ENCODE assay signal across 8 cellular contexts in the genomic region with DNA sequence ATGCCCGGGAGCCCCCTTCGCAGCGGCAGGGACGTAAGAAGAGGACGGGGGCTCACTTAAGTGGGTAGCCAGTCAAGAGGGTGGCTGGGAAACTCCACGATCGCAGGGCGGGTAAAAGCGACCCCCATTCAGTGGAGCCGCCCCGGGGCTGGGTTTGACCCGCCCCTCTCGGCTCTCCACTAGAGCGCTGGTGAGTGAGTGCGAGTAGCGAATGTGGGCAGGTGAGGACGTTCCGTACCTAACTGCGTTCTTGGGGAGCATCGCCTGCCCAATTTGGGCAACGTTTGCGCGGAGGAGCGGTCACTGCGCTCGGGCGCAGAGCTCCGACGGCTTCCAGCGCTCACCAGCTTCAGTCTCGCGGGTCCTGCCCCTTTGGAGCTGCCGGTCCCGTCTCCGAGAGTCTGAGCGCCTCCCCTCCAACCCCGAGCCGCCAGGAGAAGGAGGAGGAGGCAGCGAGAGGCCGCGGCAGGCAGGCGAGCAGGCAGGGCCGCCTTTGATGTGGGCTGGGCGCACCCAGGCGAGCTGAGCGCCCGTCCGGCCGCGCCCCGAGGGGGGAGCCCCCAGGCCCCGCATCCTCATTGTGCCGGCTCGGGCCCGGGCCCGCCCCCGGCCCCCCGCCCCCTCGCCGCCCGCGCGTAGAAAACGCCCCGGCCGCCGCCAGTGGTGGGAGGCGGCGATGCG. TPM values are rescaled to one million over a fixed set of nuclear protein-coding genes. Genes with fewer than 3 reads are reported as not detected.
A peak's percentile ranks its signal among the peaks of the same experiment; 100 is the strongest.
DNase-seq lines count a peak whose midpoint lies in the region; ATAC-seq and TF ChIP-seq lines count a peak whose summit lies in the region.

A gene with protein sequence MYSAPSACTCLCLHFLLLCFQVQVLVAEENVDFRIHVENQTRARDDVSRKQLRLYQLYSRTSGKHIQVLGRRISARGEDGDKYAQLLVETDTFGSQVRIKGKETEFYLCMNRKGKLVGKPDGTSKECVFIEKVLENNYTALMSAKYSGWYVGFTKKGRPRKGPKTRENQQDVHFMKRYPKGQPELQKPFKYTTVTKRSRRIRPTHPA (plus strand): TSS at position 666 of the 681 bp plus-strand sequence. CDS start 553 bp downstream, outside the sequence.

- H3K9me3 ChIP-seq in ES-I3 (ENCODE audit: control insufficient read depth, insufficient read depth, low read length) (no peaks in the 10 kb centered on the region), H9 (ENCODE audit: control insufficient read depth, low read depth, low read length) (no peaks in the 10 kb centered on the region), gastroesophageal sphincter (no peaks in the 10 kb centered on the region), osteoblast (ENCODE audit: low read depth, low read length) (no peaks in the 10 kb centered on the region)

- H2BK120ac ChIP-seq in H9 (ENCODE audit: low read depth, low read length, poor library complexity, severe bottlenecking): no peak within 1 kb of the TSS

- H3K23me2 ChIP-seq in H9 (ENCODE audit: insufficient read length, low read depth, low read length, poor library complexity, severe bottlenecking): peaks cover 16% of the 10 kb centered on the region

- H3K18ac ChIP-seq in H9 (ENCODE audit: insufficient read length, low read depth, low read length): no peak within 1 kb of the TSS

- H3K27me3 ChIP-seq in H9 (ENCODE audit: insufficient read depth, low read length): peaks cover 13% of the 10 kb centered on the region; the same call in 1 of the 2 replicates
- peaks cover 19% of the 10 kb centered on the region for H3K27me3 ChIP-seq in gastroesophageal sphincter
- no peaks in the 10 kb centered on the region for H3K27me3 ChIP-seq in osteoblast (ENCODE audit: insufficient read depth, low read length)

- no peak within 1 kb of the TSS for H2BK12ac ChIP-seq in H9 (ENCODE audit: insufficient read length, low read depth, low read length)

- H2BK5ac ChIP-seq in H9 (ENCODE audit: insufficient read length, low read length): no peak within 1 kb of the TSS

- H4K8ac ChIP-seq in H9 (replicated peaks; ENCODE audit: insufficient read length, low read depth, low read length): no peak within 1 kb of the TSS

- H3K56ac ChIP-seq in H9 (ENCODE audit: insufficient read length, low read depth, low read length): no peak within 1 kb of the TSS

- 0 out of 2 replicates have a peak, but pooled peaks cover 3% of the 10 kb centered on the region for H3K36me3 ChIP-seq in ES-I3 (ENCODE audit: insufficient read depth, low read length)
- peaks cover 0 to 6% of the 10 kb centered on the region in 2 donors for H3K36me3 ChIP-seq in gastroesophageal sphincter
- peaks cover 2% of the 10 kb centered on the region for H3K36me3 ChIP-seq in osteoblast (ENCODE audit: insufficient read depth, low read length)

- peak within 1 kb of the TSS; percentile 2 to 53 for H3K4me3 ChIP-seq in gastroesophageal sphincter
- peak within 1 kb of the TSS; percentile 63 for H3K4me3 ChIP-seq in osteoblast (ENCODE audit: insufficient read depth, low read length)

- no peak for TF ChIP-seq EP300 in gastroesophageal sphincter (IDR thresholded peaks at IDR 0.05)

- H3K23ac ChIP-seq in H9 (ENCODE audit: insufficient read length, low read depth, low read length): no peak within 1 kb of the TSS

- no peak within 1 kb of the TSS for H2BK15ac ChIP-seq in H9 (ENCODE audit: low read depth, low read length)

- H2AK5ac ChIP-seq in H9 (ENCODE audit: insufficient read length, low read length): no peak within 1 kb of the TSS

- H3K4me1 ChIP-seq in ES-I3 (ENCODE audit: insufficient read depth, low read length) (peaks cover 28% of the 10 kb centered on the region), H9 (ENCODE audit: insufficient read depth, low read length) (no peaks in the 10 kb centered on the region; the same call in 1 of the 2 replicates), gastroesophageal sphincter (peaks cover 0 to 33% (median 29%) of the 10 kb centered on the region in 3 donors), osteoblast (ENCODE audit: insufficient read depth, low read length) (peaks cover 17% of the 10 kb centered on the region)

- WGBS in H9 (ENCODE audit: extremely low coverage, insufficient read length, low lambda C conversion rate): no CpG with 5 or more reads among the region's 70 CpGs
- WGBS in gastroesophageal sphincter (ENCODE audit: low coverage in 1 of 2), 2 donors: 0% methylated on average over 4 to 8 of the region's 70 CpGs

- H3K36me3 Mint-ChIP-seq in H9 (ENCODE audit: insufficient read depth in 1 of 3, low read depth in 3 of 3): peaks cover 0 to 2% (median 0%) of the 10 kb centered on the region in 3 experiments; a peak in 2 of 7 replicates
- peaks cover 11% of the 10 kb centered on the region for H3K36me3 Mint-ChIP-seq in activated T-helper 17 cell treated with anti-CD3 and anti-CD28 coated beads, Interleukin-2, amount 50 U/mL, for 72 hours (ENCODE audit: low read depth)

- H3K14ac ChIP-seq in H9 (ENCODE audit: insufficient read depth, low read length): peak within 1 kb of the TSS; percentile 76

- H3T11ph ChIP-seq in H9 (ENCODE audit: low read length): no peak within 1 kb of the TSS

- H3K27ac Mint-ChIP-seq in H9: peak within 1 kb of the TSS in 1 of 3 experiments; percentile 74; a peak in 1 of 7 replicates
- H3K27ac Mint-ChIP-seq in activated T-helper 17 cell treated with anti-CD3 and anti-CD28 coated beads, Interleukin-2, amount 50 U/mL, for 72 hours: no peak within 1 kb of the TSS

- no peaks in the 10 kb centered on the region for H3K79me2 ChIP-seq in H9 (ENCODE audit: insufficient read depth, low read length)
- H3K79me2 ChIP-seq in osteoblast (ENCODE audit: insufficient read depth, low read length): no peaks in the 10 kb centered on the region

- H3K27me3 Mint-ChIP-seq in H9 (ENCODE audit: low read depth): peaks cover 52% of the 10 kb centered on the region
- peaks cover 4% of the 10 kb centered on the region for H3K27me3 Mint-ChIP-seq in activated T-helper 17 cell treated with anti-CD3 and anti-CD28 coated beads, Interleukin-2, amount 50 U/mL, for 72 hours

- H3K9me3 Mint-ChIP-seq in H9: no peaks in the 10 kb centered on the region; a peak in 1 of 5 replicates
- no peaks in the 10 kb centered on the region for H3K9me3 Mint-ChIP-seq in activated T-helper 17 cell treated with anti-CD3 and anti-CD28 coated beads, Interleukin-2, amount 50 U/mL, for 72 hours

- H2AFZ ChIP-seq in H9 (ENCODE audit: low read length): no peak within 1 kb of the TSS
- no peak within 1 kb of the TSS for H2AFZ ChIP-seq in osteoblast (ENCODE audit: low read length)

- H3K4me2 ChIP-seq in H9 (ENCODE audit: insufficient read depth, insufficient read length, low read length) (peak within 1 kb of the TSS; percentile 98), osteoblast (ENCODE audit: insufficient read depth, low read length) (peak within 1 kb of the TSS; percentile 77)

- no peak within 1 kb of the TSS for H3K4ac ChIP-seq in H9 (ENCODE audit: low read depth, low read length)

- H2BK20ac ChIP-seq in H9 (ENCODE audit: low read depth, low read length, poor library complexity, severe bottlenecking): no peak within 1 kb of the TSS

- H4K5ac ChIP-seq in H9 (ENCODE audit: insufficient read length, low read depth, low read length): no peak within 1 kb of the TSS

- peak; percentile 45 for ATAC-seq in activated T-helper 17 cell treated with anti-CD3 and anti-CD28 coated beads, Interleukin-2, amount 50 U/mL, for 72 hours (replicated peaks)
- ATAC-seq in gastroesophageal sphincter: peak; percentile 40
- no peak for ATAC-seq in GM19324 (IDR thresholded peaks at IDR 0.05; ENCODE audit: low FRiP score, unreplicated experiment)

- H4K91ac ChIP-seq in H9 (ENCODE audit: insufficient read length, low read depth, low read length): no peak within 1 kb of the TSS

- DNase-seq in H9 (peak; percentile 86), NCI-H2227 (lab: John Stamatoyannopoulos, UW; ENCODE audit: unreplicated experiment) (peak; percentile 76), osteoblast (ENCODE audit: insufficient read length, low spot score, missing footprints) (peak; percentile 89), cerebellum (ENCODE audit: low spot score) (no peak)

- peak; percentile 38; the same call in 1 of the 3 replicates for TF ChIP-seq CTCF in H9 (conservative IDR thresholded peaks at IDR 0.05)
- TF ChIP-seq CTCF in gastroesophageal sphincter (IDR thresholded peaks at IDR 0.05): peak in 1 of 4 experiments; percentile 6
- no peak for TF ChIP-seq CTCF in osteoblast (IDR thresholded peaks at IDR 0.05; ENCODE audit: extremely low read depth, low read depth, low read length)

- peak within 1 kb of the TSS; percentile 67 to 89 for H3K4me3 Mint-ChIP-seq in H9
- H3K4me3 Mint-ChIP-seq in activated T-helper 17 cell treated with anti-CD3 and anti-CD28 coated beads, Interleukin-2, amount 50 U/mL, for 72 hours: peak within 1 kb of the TSS; percentile 77

- H3K27ac ChIP-seq in H9 (ENCODE audit: insufficient read length, low read depth, low read length) (no peak within 1 kb of the TSS), gastroesophageal sphincter (peak within 1 kb of the TSS in 2 of 4 donors; percentile 39 to 41), osteoblast (ENCODE audit: low read depth, low read length) (no peak within 1 kb of the TSS)

- no peaks in the 10 kb centered on the region for H3K79me1 ChIP-seq in H9 (ENCODE audit: insufficient read depth, low read depth, low read length, poor library complexity, severe bottlenecking)

- H3K9ac ChIP-seq in ES-I3 (ENCODE audit: low read depth, low read length) (peak within 1 kb of the TSS; percentile 79), H9 (ENCODE audit: extremely low read depth, insufficient read length, low read length) (no peak within 1 kb of the TSS)

- peaks cover 2% of the 10 kb centered on the region for H4K20me1 ChIP-seq in H9 (ENCODE audit: control insufficient read depth, insufficient read depth, insufficient read length)
- peaks cover 41% of the 10 kb centered on the region for H4K20me1 ChIP-seq in osteoblast (ENCODE audit: insufficient read depth, low read length)

- no peak for TF ChIP-seq POLR2A in gastroesophageal sphincter (IDR thresholded peaks at IDR 0.05)

- H3K4me1 Mint-ChIP-seq in H9: peaks cover 18 to 38% of the 10 kb centered on the region in 2 experiments
- H3K4me1 Mint-ChIP-seq in activated T-helper 17 cell treated with anti-CD3 and anti-CD28 coated beads, Interleukin-2, amount 50 U/mL, for 72 hours: peaks cover 5% of the 10 kb centered on the region

RNA-seq across cellular contexts. Expression of the gene that starts here (rescaled TPM):
- 0.94 and 1.3 TPM in 2 replicates for total RNA-seq in H9 (2021)
- under 1 TPM; 0.19 to 0.21 TPM for total RNA-seq in activated T-helper 17 cell treated with anti-CD3 and anti-CD28 coated beads, Interleukin-2, amount 50 U/mL, for 72 hours
- total RNA-seq in gastroesophageal sphincter: 1 to 10 TPM in 2 of 4 donors, not detected in 2; 1.8 to 2.1 TPM
- under 0.01 and 0.29 TPM in 2 replicates for total RNA-seq in osteoblast
- total RNA-seq in cerebellum: 0.36 TPM

Comparison
In these comparisons a context has a peak if more than half of its experiments do, and no peak if none do; other contexts are left out.
1. Peak in ATAC-seq in activated T-helper 17 cell treated with anti-CD3 and anti-CD28 coated beads, Interleukin-2, amount 50 U/mL, for 72 hours; RNA of the gene not detected or under 1 TPM.
2. Peak in DNase-seq, H3K4me3 ChIP-seq and H3K4me2 ChIP-seq in osteoblast; RNA of the gene not detected or under 1 TPM.